ENCODE assay signal across 24 cellular contexts in genomic region chr21:45480701-45481500, GRCh38.
"Had no signal": no experiment of that assay in that cellular context is flagged by ENCODE, and none has a peak within 500 bp of the region (broad histone marks: within the 10 kb centered on the region; RNA-seq: fewer than 3 reads in every experiment).

No MANE protein-coding gene starts in this region.

- H3K27ac Mint-ChIP-seq: activated CD4-positive, alpha-beta memory T cell treated with anti-CD3 and anti-CD28 coated beads for 36 hours; activated CD4-positive, alpha-beta T cell treated with anti-CD3 and anti-CD28 coated beads, Interleukin-2, amount 10 ng/mL, durations not matched to agents 7 days and 5 days; activated naive CD4-positive, alpha-beta T cell treated with anti-CD3 and anti-CD28 coated beads, Interleukin-2, amount 50 U/mL, for 24 hours; brain had no signal

- H3K36me3 Mint-ChIP-seq: activated CD4-positive, alpha-beta memory T cell treated with anti-CD3 and anti-CD28 coated beads for 36 hours; activated naive CD4-positive, alpha-beta T cell treated with anti-CD3 and anti-CD28 coated beads, Interleukin-2, amount 50 U/mL, for 24 hours had no signal

- H3K27me3 ChIP-seq: SJCRH30 had no signal

- H3K36me3 ChIP-seq: SJCRH30 had no signal

- H3K4me3 ChIP-seq: SJCRH30 had no signal

- H3K4me2 ChIP-seq: KMS-11, SK-N-SH had no signal

- H3K9me3 ChIP-seq: SJCRH30, SK-N-SH had no signal

- DNase-seq: activated CD4-positive, alpha-beta memory T cell treated with anti-CD3 and anti-CD28 coated beads for 36 hours; activated CD4-positive, alpha-beta T cell treated with anti-CD3 and anti-CD28 coated beads, Interleukin-2, amount 10 ng/mL, durations not matched to agents 7 days and 5 days; activated CD4-positive, CD25-positive, alpha-beta regulatory T cell; activated CD8-positive, alpha-beta memory T cell treated with anti-CD3 and anti-CD28 coated beads, Interleukin-2, amount 50 U/mL, for 4 hours; activated effector memory CD4-positive, alpha-beta T cell treated with Interleukin-2 at 50 U/mL for 16 hours; activated naive CD4-positive, alpha-beta T cell; amygdala; MV-4-11; NCI-H1092 treated with DMSO at 0.1 percent for 48 hours; NCI-H1417 treated with DMSO at 0.1 percent for 48 hours; NCI-H1694; NCI-H2029; NCI-H2107; NCI-H345; NCI-H510A; NCI-H526 treated with DMSO at 0.1 percent for 48 hours; NCI-H82; SJCRH30; SK-N-SH; T-helper 1 cell had no signal

- H3K4me1 ChIP-seq: SJCRH30 had no signal

- H3K4me3 Mint-ChIP-seq: activated CD4-positive, alpha-beta memory T cell treated with anti-CD3 and anti-CD28 coated beads for 36 hours; activated CD4-positive, alpha-beta T cell treated with anti-CD3 and anti-CD28 coated beads, Interleukin-2, amount 10 ng/mL, durations not matched to agents 7 days and 5 days; activated naive CD4-positive, alpha-beta T cell treated with anti-CD3 and anti-CD28 coated beads, Interleukin-2, amount 50 U/mL, for 24 hours; brain had no signal

- H3K9ac ChIP-seq: KMS-11, SK-N-SH had no signal

- H3K27me3 Mint-ChIP-seq: activated CD4-positive, alpha-beta memory T cell treated with anti-CD3 and anti-CD28 coated beads for 36 hours; activated CD4-positive, alpha-beta T cell treated with anti-CD3 and anti-CD28 coated beads, Interleukin-2, amount 10 ng/mL, durations not matched to agents 7 days and 5 days; activated naive CD4-positive, alpha-beta T cell treated with anti-CD3 and anti-CD28 coated beads, Interleukin-2, amount 50 U/mL, for 24 hours; brain had no signal

- H3K27ac ChIP-seq: KMS-11, SJCRH30, VCaP had no signal

- H3K9me3 Mint-ChIP-seq: activated CD4-positive, alpha-beta memory T cell treated with anti-CD3 and anti-CD28 coated beads for 36 hours; activated CD4-positive, alpha-beta T cell treated with anti-CD3 and anti-CD28 coated beads, Interleukin-2, amount 10 ng/mL, durations not matched to agents 7 days and 5 days; activated naive CD4-positive, alpha-beta T cell treated with anti-CD3 and anti-CD28 coated beads, Interleukin-2, amount 50 U/mL, for 24 hours; brain had no signal
